In genomic region chr16:80563807-80564206, GRCh38 we compare ENCODE assay signal across 24 cellular contexts. TPM values are rescaled to one million over a fixed set of nuclear protein-coding genes. Genes with fewer than 3 reads are reported as not detected.
"Had no signal": no experiment of that assay in that cellular context is flagged by ENCODE, and none has a peak within 500 bp of the region (broad histone marks: within the 10 kb centered on the region; RNA-seq: fewer than 3 reads in every experiment).

No MANE protein-coding gene starts in this region.

- H3K4me3 ChIP-seq: esophagus squamous epithelium, left ventricle myocardium inferior, right atrium auricular region, skin epidermis, stomach, testis, upper lobe of left lung had no signal

- H3K4me2 ChIP-seq: SK-N-SH had no signal

- H3K27me3 ChIP-seq: right atrium auricular region, testis, upper lobe of left lung had no signal

- H3K4me3 Mint-ChIP-seq: activated CD4-positive, alpha-beta T cell treated with anti-CD3 and anti-CD28 coated beads, Interleukin-2, amount 10 ng/mL, durations not matched to agents 24 days and 14 days; brain; T-helper 1 cell treated with Interleukin-12 subunit alpha and Interleukin-12 subunit beta and Interleukin-4 antibody, amounts not matched to agents 30 μg/mL and 1 μg/mL, for 36 hours; WTC11 had no signal

- FAIRE-seq: endothelial cell of umbilical vein, kidney had no signal

- H3K9me3 Mint-ChIP-seq: brain; natural killer cell treated with Interleukin-12 subunit alpha and Interleukin-12 subunit beta and Interleukin-15 and Interleukin-18, amount 100 ng/mL, for 72 hours; WTC11 had no signal

- H3K9me2 ChIP-seq: SK-N-SH had no signal

- H3K4me1 Mint-ChIP-seq: brain had no signal

- H3K9me3 ChIP-seq: esophagus squamous epithelium, left ventricle myocardium inferior, right atrium auricular region, SK-N-SH, stomach, testis, upper lobe of left lung had no signal

- H3K27ac ChIP-seq: esophagus squamous epithelium, left ventricle myocardium inferior, right atrium auricular region, stomach, testis, upper lobe of left lung had no signal

- H3K4me1 ChIP-seq: left ventricle myocardium inferior, right atrium auricular region, stomach, testis, upper lobe of left lung had no signal

- DNase-seq: activated CD4-positive, alpha-beta T cell treated with anti-CD3 and anti-CD28 coated beads, Interleukin-2, amount 10 ng/mL, durations not matched to agents 24 days and 14 days; activated naive CD4-positive, alpha-beta T cell treated with anti-CD3 and anti-CD28 coated beads, Interleukin-2, amount 50 U/mL, for 16 hours; central memory CD4-positive, alpha-beta T cell; cortex of kidney; effector CD4-positive, alpha-beta T cell; esophagus squamous epithelium; hypothalamus; kidney; left ventricle myocardium inferior; SK-N-SH; stimulated activated CD4-positive, alpha-beta T cell treated with anti-CD3 and anti-CD28 coated beads, Interleukin-4, amount 100 ng/mL, for 4 hours; stimulated activated CD8-positive, alpha-beta memory T cell treated with anti-CD3 and anti-CD28 coated beads, Interleukin-4, amount 100 ng/mL, for 48 hours; stomach; testis; upper lobe of left lung had no signal

- H3K36me3 Mint-ChIP-seq: brain, WTC11 had no signal

- H3K27ac Mint-ChIP-seq: activated CD4-positive, alpha-beta T cell treated with anti-CD3 and anti-CD28 coated beads, Interleukin-2, amount 10 ng/mL, durations not matched to agents 24 days and 14 days; activated T-helper 2 cell treated with anti-CD3 and anti-CD28 coated beads, Interferon-gamma antibody, Interleukin-2, Interleukin-4, amounts not matched to agents 10 μg/mL and 5 μg/mL and 100 μg/mL, durations not matched to agents 14 hours and 24 hours and 36 hours; brain; progenitor cell of endocrine pancreas; WTC11 had no signal

- H3K36me3 ChIP-seq: esophagus squamous epithelium, left ventricle myocardium inferior, right atrium auricular region, stomach, upper lobe of left lung had no signal

RNA-seq across cellular contexts. Expression of gene DYNLRB2, which starts 23.0 kb away (rescaled TPM):
- total RNA-seq: activated CD4-positive, alpha-beta T cell treated with anti-CD3 and anti-CD28 coated beads, Interleukin-2, amount 10 ng/mL, durations not matched to agents 24 days and 14 days; activated T-helper 2 cell treated with anti-CD3 and anti-CD28 coated beads, Interferon-gamma antibody, Interleukin-2, Interleukin-4, amounts not matched to agents 10 μg/mL and 5 μg/mL and 100 μg/mL, durations not matched to agents 14 hours and 24 hours and 36 hours; endothelial cell of umbilical vein; left ventricle myocardium inferior; natural killer cell treated with Interleukin-12 subunit alpha and Interleukin-12 subunit beta and Interleukin-15 and Interleukin-18, amount 100 ng/mL, for 72 hours; right atrium auricular region; stomach; WTC11 had no signal
- polyA plus RNA-seq: endothelial cell of umbilical vein had no signal
